8 cellular contexts compared by ENCODE assay signal in genomic region chr1:169105434-169106094, GRCh38. TPM values are rescaled to one million over a fixed set of nuclear protein-coding genes. Genes with fewer than 3 reads are reported as not detected.
A peak's percentile ranks its signal among the peaks of the same experiment; 100 is the strongest.
DNase-seq lines count a peak whose midpoint lies in the region; ATAC-seq and TF ChIP-seq lines count a peak whose summit lies in the region.

No MANE protein-coding gene starts in this region.

- H3K36me3 ChIP-seq in H7 (replicated peaks; ENCODE audit: control insufficient read depth, insufficient read depth, low read length): no peaks in the 10 kb centered on the region
- no peaks in the 10 kb centered on the region for H3K36me3 ChIP-seq in colonic mucosa
- H3K36me3 ChIP-seq in liver (ENCODE audit: control insufficient read depth in 4 of 4, insufficient read depth in 3 of 4, low read depth in 1 of 4, low read length in 3 of 4): no peaks in the 10 kb centered on the region

- ATAC-seq in stimulated activated naive CD8-positive, alpha-beta T cell treated with anti-CD3 and anti-CD28 coated beads, Interleukin-15, Interleukin-2, amounts not matched to agents 100 U/mL and 50 U/mL, for 24 hours: peak; percentile 3

- no peaks in the 10 kb centered on the region for H3K9me3 ChIP-seq in colonic mucosa
- H3K9me3 ChIP-seq in liver (ENCODE audit: control insufficient read depth in 4 of 4, low read length in 3 of 4): no peaks in the 10 kb centered on the region

- H3K27me3 ChIP-seq in H7 (ENCODE audit: control insufficient read depth, insufficient read depth, low read length) (peaks cover 7% of the 10 kb centered on the region; the same call in 1 of the 2 replicates), colonic mucosa (no peaks in the 10 kb centered on the region), liver (ENCODE audit: control insufficient read depth in 4 of 4, insufficient read depth in 4 of 4, low read length in 3 of 4) (no peaks in the 10 kb centered on the region)

- no peak overlapping the region for H3K27ac Mint-ChIP-seq in T-helper 1 cell treated with Interleukin-12 subunit alpha and Interleukin-12 subunit beta and Interleukin-4 antibody, amounts not matched to agents 30 μg/mL and 1 μg/mL, for 36 hours

- intact Hi-C loops in colonic mucosa (cut with DNase I): no loop called here

- TF ChIP-seq CTCF in colonic mucosa (IDR thresholded peaks at IDR 0.05) (no peak), liver (IDR thresholded peaks at IDR 0.05; ENCODE audit: low read depth, low read length, missing input control) (no peak)

- H3K27me3 Mint-ChIP-seq in T-helper 1 cell treated with Interleukin-12 subunit alpha and Interleukin-12 subunit beta and Interleukin-4 antibody, amounts not matched to agents 30 μg/mL and 1 μg/mL, for 36 hours (ENCODE audit: low read depth): peaks cover 20% of the 10 kb centered on the region

- H3K9me3 Mint-ChIP-seq in T-helper 1 cell treated with Interleukin-12 subunit alpha and Interleukin-12 subunit beta and Interleukin-4 antibody, amounts not matched to agents 30 μg/mL and 1 μg/mL, for 36 hours: no peaks in the 10 kb centered on the region

- H3K4me1 ChIP-seq in colonic mucosa (peaks cover under 1% of the 10 kb centered on the region), liver (ENCODE audit: control insufficient read depth in 4 of 4, insufficient read depth in 4 of 4, low read length in 3 of 4) (peaks cover 5 to 47% (median 31%) of the 10 kb centered on the region in 4 donors)

- H3K9ac ChIP-seq in colonic mucosa (ENCODE audit: low read depth in 2 of 2, low read length in 2 of 2) (peak overlapping the region; percentile 74 to 90), liver (ENCODE audit: low read depth in 1 of 2, low read length in 2 of 2) (peak overlapping the region in 1 of 2 donors; percentile 47)

- peaks cover 4% of the 10 kb centered on the region for H3K36me3 Mint-ChIP-seq in T-helper 1 cell treated with Interleukin-12 subunit alpha and Interleukin-12 subunit beta and Interleukin-4 antibody, amounts not matched to agents 30 μg/mL and 1 μg/mL, for 36 hours (ENCODE audit: low read depth)

- H3K4me1 Mint-ChIP-seq in T-helper 1 cell treated with Interleukin-12 subunit alpha and Interleukin-12 subunit beta and Interleukin-4 antibody, amounts not matched to agents 30 μg/mL and 1 μg/mL, for 36 hours (ENCODE audit: low read depth): peaks cover 35% of the 10 kb centered on the region

- H3K4me3 Mint-ChIP-seq in T-helper 1 cell treated with Interleukin-12 subunit alpha and Interleukin-12 subunit beta and Interleukin-4 antibody, amounts not matched to agents 30 μg/mL and 1 μg/mL, for 36 hours: peak overlapping the region; percentile 68

- 2% methylated on average over 47 of the region's 47 CpGs for WGBS in liver

- TF ChIP-seq RAD21 in liver (IDR thresholded peaks at IDR 0.05): peak; percentile 61 to 78

- DNase-seq in activated CD8-positive, alpha-beta memory T cell treated with anti-CD3 and anti-CD28 coated beads for 24 hours: peak; percentile 69
- no peak for DNase-seq in activated CD8-positive, alpha-beta memory T cell treated with anti-CD3 and anti-CD28 coated beads, Interleukin-2, amount 50 U/mL, for 48 hours
- DNase-seq in H7 (no peak), LoVo (ENCODE audit: low spot score) (peak; percentile 81), colonic mucosa (peak; percentile 94)
- DNase-seq in stimulated activated naive CD8-positive, alpha-beta T cell treated with anti-CD3 and anti-CD28 coated beads, Interleukin-15, Interleukin-2, amounts not matched to agents 100 U/mL and 50 U/mL, for 24 hours: peak; percentile 34

- H3K4me3 ChIP-seq in H7 (ENCODE audit: insufficient read depth, low read depth, low read length) (peak overlapping the region; percentile 95), colonic mucosa (peak overlapping the region; percentile 82), liver (ENCODE audit: low read depth in 1 of 3, low read length in 3 of 3) (peak overlapping the region; percentile 4 to 85 (median 8))

- H3K27ac ChIP-seq in colonic mucosa: peak overlapping the region; percentile 92
- H3K27ac ChIP-seq in liver (ENCODE audit: low read depth in 1 of 2, low read length in 2 of 2): peak overlapping the region; percentile 80 to 88

TF ChIP-seq in liver, 16 proteins besides CTCF, POLR2A, EP300 and RAD21:
- TF ChIP-seq YY1 (IDR thresholded peaks at IDR 0.05): peak; percentile 59
- peak; percentile 77 to 80 for TF ChIP-seq RXRA (IDR thresholded peaks at IDR 0.05)
- TF ChIP-seq SP1 (IDR thresholded peaks at IDR 0.05): peak; percentile 78
- TF ChIP-seq HNF4A (conservative IDR thresholded peaks at IDR 0.05): peak; percentile 73 to 75
- TF ChIP-seq REST (IDR thresholded peaks at IDR 0.05): peak; percentile 80
- TF ChIP-seq ATF3 (IDR thresholded peaks at IDR 0.05): no peak
- TF ChIP-seq MAX (IDR thresholded peaks at IDR 0.05): peak; percentile 40
- TF ChIP-seq EGR1 (IDR thresholded peaks at IDR 0.05; ENCODE audit: low read depth in 2 of 2): peak; percentile 78
- TF ChIP-seq HNF4G (IDR thresholded peaks at IDR 0.05): peak; percentile 29
- peak in 1 of 2 donors; percentile 54 for TF ChIP-seq GABPA (IDR thresholded peaks at IDR 0.05 in 1 of 2, conservative IDR thresholded peaks at IDR 0.05 in 1 of 2)
- no peak for TF ChIP-seq JUND (IDR thresholded peaks at IDR 0.05)
- no peak for TF ChIP-seq NR2F2 (IDR thresholded peaks at IDR 0.05)

RNA-seq across cellular contexts. Expression of gene ATP1B1, which starts 0.9 kb away (rescaled TPM):
- total RNA-seq in H7 (2014; rRNA removed; shearing (Covaris generic)): 35.0 and 41.2 TPM in 2 replicates
- 100 to 1,000 TPM; 378 to 678 TPM for total RNA-seq in colonic mucosa
- total RNA-seq in liver: 10 to 100 TPM; 36.1 to 53.8 TPM
- 10 to 100 TPM; 39.1 to 57.0 TPM for polyA plus RNA-seq in liver

Comparison
In these comparisons a context has a peak if more than half of its experiments do, and no peak if none do; other contexts are left out.
1. DNase-seq: peak in activated CD8-positive, alpha-beta memory T cell treated with anti-CD3 and anti-CD28 coated beads for 24 hours (single experiment), LoVo (single experiment), colonic mucosa (single experiment) and stimulated activated naive CD8-positive, alpha-beta T cell treated with anti-CD3 and anti-CD28 coated beads, Interleukin-15, Interleukin-2, amounts not matched to agents 100 U/mL and 50 U/mL, for 24 hours (single experiment); none in activated CD8-positive, alpha-beta memory T cell treated with anti-CD3 and anti-CD28 coated beads, Interleukin-2, amount 50 U/mL, for 48 hours (single experiment) and H7 (single experiment).
2. H3K4me3 ChIP-seq: peak in every context shown above with its lines; median percentile 95 in H7; 82 in colonic mucosa; 8 in liver.